1 cellular context compared by ENCODE assay signal in genomic region chr19:48254529-48254970, GRCh38.
TF ChIP-seq lines count a peak whose summit lies in the region.

No MANE protein-coding gene starts in this region.

TF ChIP-seq in K562, 482 proteins besides CTCF, POLR2A, EP300 and RAD21 (continued from another document and continues in another):
- TF ChIP-seq ADNP (tag; IDR thresholded peaks at IDR 0.05) (peak; percentile 75; the same call in 1 of the 2 replicates), ZFP1 (CRISPR knock-in tag; IDR thresholded peaks at IDR 0.05) (peak; percentile 81), ZNF165 (CRISPR knock-in tag; IDR thresholded peaks at IDR 0.05; ENCODE audit: borderline replicate concordance) (peak; percentile 95), CLOCK (CRISPR knock-in tag; IDR thresholded peaks at IDR 0.05; ENCODE audit: borderline replicate concordance) (peak; percentile 43; the same call in 1 of the 2 replicates), GTF2A2 (tag; IDR thresholded peaks at IDR 0.05) (peak; percentile 96), ZNF79 (CRISPR knock-in tag; IDR thresholded peaks at IDR 0.05; ENCODE audit: low read depth) (peak; percentile 95), EZH2 (IDR thresholded peaks at IDR 0.05; ENCODE audit: borderline replicate concordance, low read depth, low read length) (no peak), MECOM (CRISPR knock-in tag; IDR thresholded peaks at IDR 0.05) (peak; percentile 97), ZNF766 (CRISPR knock-in tag; conservative IDR thresholded peaks at IDR 0.05) (peak; percentile 95), PHTF2 (CRISPR knock-in tag; IDR thresholded peaks at IDR 0.05) (0 out of 2 replicates have a peak, but pooled peaks have one; percentile 52), PTRF (tag; IDR thresholded peaks at IDR 0.05) (peak; percentile 97), CBFA2T2 (conservative IDR thresholded peaks at IDR 0.05) (no peak), PYGO2 (tag; IDR thresholded peaks at IDR 0.05) (peak; percentile 98), ZNF134 (CRISPR knock-in tag; conservative IDR thresholded peaks at IDR 0.05) (peak; percentile 82), BCL6 (CRISPR knock-in tag; IDR thresholded peaks at IDR 0.05) (peak; percentile 96), BACH1 (tag; IDR thresholded peaks at IDR 0.05) (peak; percentile 91), ZNF253 (CRISPR knock-in tag; conservative IDR thresholded peaks at IDR 0.05) (0 out of 2 replicates have a peak, but pooled peaks have one; percentile 54), IRF9 (tag; IDR thresholded peaks at IDR 0.05) (peak; percentile 97), ILK (tag; IDR thresholded peaks at IDR 0.05; ENCODE audit: borderline replicate concordance, low read depth) (peak; percentile 91), NFIX (CRISPR knock-in tag; IDR thresholded peaks at IDR 0.05; ENCODE audit: low read depth) (peak; percentile 65), MXD1 (CRISPR knock-in tag; IDR thresholded peaks at IDR 0.05; ENCODE audit: borderline replicate concordance, poor library complexity, severe bottlenecking) (peak; percentile 53), PHB (CRISPR knock-in tag; IDR thresholded peaks at IDR 0.05) (peak; percentile 47; the same call in 1 of the 2 replicates), HIVEP1 (CRISPR knock-in tag; IDR thresholded peaks at IDR 0.05) (peak; percentile 96), RFX7 (CRISPR knock-in tag; IDR thresholded peaks at IDR 0.05) (peak; percentile 87; the same call in 1 of the 2 replicates), ZNF224 (CRISPR knock-in tag; IDR thresholded peaks at IDR 0.05) (no peak), MEF2D (tag; conservative IDR thresholded peaks at IDR 0.05; ENCODE audit: low read depth) (peak; percentile 97), ZNF785 (CRISPR knock-in tag; IDR thresholded peaks at IDR 0.05) (peak; percentile 62), ZNF699 (CRISPR knock-in tag; IDR thresholded peaks at IDR 0.05; ENCODE audit: insufficient replicate concordance) (peak; percentile 73), FOXK1 (CRISPR knock-in tag; IDR thresholded peaks at IDR 0.05; ENCODE audit: borderline replicate concordance) (no peak), HBP1 (CRISPR knock-in tag; IDR thresholded peaks at IDR 0.05) (peak; percentile 93), TRIM25 (IDR thresholded peaks at IDR 0.05; ENCODE audit: borderline replicate concordance) (no peak), COPS2 (conservative IDR thresholded peaks at IDR 0.05) (no peak), ZNF507 (tag; conservative IDR thresholded peaks at IDR 0.05) (peak; percentile 68), ZNF347 (CRISPR knock-in tag; IDR thresholded peaks at IDR 0.05; ENCODE audit: low read depth) (peak; percentile 92), TOE1 (IDR thresholded peaks at IDR 0.05; ENCODE audit: borderline replicate concordance) (no peak), TOE1 (CRISPR knock-in tag; IDR thresholded peaks at IDR 0.05; ENCODE audit: borderline replicate concordance, low read depth) (no peak), ZNF175 (CRISPR knock-in tag; IDR thresholded peaks at IDR 0.05; ENCODE audit: low read depth) (peak; percentile 98), ZBTB43 (CRISPR knock-in tag; IDR thresholded peaks at IDR 0.05) (no peak), PKNOX1 (IDR thresholded peaks at IDR 0.05) (no peak), CUX1 (CRISPR knock-in tag; IDR thresholded peaks at IDR 0.05) (peak; percentile 96), NUFIP1 (IDR thresholded peaks at IDR 0.05; ENCODE audit: partially characterized antibody) (peak; percentile 89), HMG20A (CRISPR knock-in tag; conservative IDR thresholded peaks at IDR 0.05) (0 out of 2 replicates have a peak, but pooled peaks have one; percentile 71), TCFL5 (CRISPR knock-in tag; conservative IDR thresholded peaks at IDR 0.05) (peak; percentile 92), ZNF212 (CRISPR knock-in tag; IDR thresholded peaks at IDR 0.05) (peak; percentile 90; the same call in 1 of the 2 replicates), STAT6 (CRISPR knock-in tag; IDR thresholded peaks at IDR 0.05) (no peak), ELF2 (CRISPR knock-in tag; IDR thresholded peaks at IDR 0.05) (peak; percentile 78; the same call in 1 of the 2 replicates), ATF1 (CRISPR knock-in tag; IDR thresholded peaks at IDR 0.05) (no peak), ATF1 (tag; IDR thresholded peaks at IDR 0.05) (peak; percentile 64; the same call in 1 of the 2 replicates), ELF4 (CRISPR knock-in tag; IDR thresholded peaks at IDR 0.05) (peak; percentile 90), IFI16 (CRISPR knock-in tag; IDR thresholded peaks at IDR 0.05) (peak; percentile 88), ZNF764 (CRISPR knock-in tag; IDR thresholded peaks at IDR 0.05; ENCODE audit: low read depth) (0 out of 2 replicates have a peak, but pooled peaks have one; percentile 30), SMAD1 (IDR thresholded peaks at IDR 0.05; ENCODE audit: low read depth, low read length, partially characterized antibody) (no peak), ETV1 (tag; conservative IDR thresholded peaks at IDR 0.05; ENCODE audit: low read depth) (peak; percentile 83), SOX6 (IDR thresholded peaks at IDR 0.05) (no peak), NFXL1 (CRISPR knock-in tag; IDR thresholded peaks at IDR 0.05) (peak; percentile 91)
